Comparison of ENCODE assay signal across 18 cellular contexts in the genomic region with DNA sequence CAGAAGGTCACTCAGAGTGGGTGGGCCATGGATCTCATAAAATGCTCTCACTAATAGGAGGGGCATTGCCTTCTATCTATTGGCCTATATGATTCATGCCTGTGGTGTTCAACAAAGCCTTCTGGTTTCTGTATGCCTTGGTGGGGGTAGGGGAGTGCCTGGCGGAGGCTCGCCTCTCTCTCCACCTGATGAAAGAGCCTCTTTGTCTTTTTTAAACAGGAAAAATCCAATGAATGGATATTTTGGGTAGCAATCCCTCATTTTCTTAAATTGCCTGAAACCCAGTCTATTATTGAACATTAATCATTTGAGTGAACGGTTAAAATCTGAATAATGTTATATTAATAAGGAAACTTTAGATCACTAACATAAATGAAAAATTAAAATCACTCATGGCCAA.
DNase-seq lines count a peak whose midpoint lies in the region; TF ChIP-seq lines count a peak whose summit lies in the region.
"Had no signal": no experiment of that assay in that cellular context is flagged by ENCODE, and none has a peak within 500 bp of the region (broad histone marks: within the 10 kb centered on the region; RNA-seq: fewer than 3 reads in every experiment).

No MANE protein-coding gene starts in this region.

- H3K36me3 ChIP-seq in smooth muscle cell (ENCODE audit: low read depth) = no peaks in the 10 kb centered on the region
- H3K36me3 ChIP-seq: ascending aorta, gastroesophageal sphincter had no signal

- peak overlapping the region; percentile 66 for H3K4me2 ChIP-seq in smooth muscle cell

- H3K9me3 ChIP-seq in smooth muscle cell (replicated peaks; ENCODE audit: low read depth) = no peaks in the 10 kb centered on the region
- H3K9me3 ChIP-seq: ascending aorta, gastroesophageal sphincter had no signal

- DNase-seq in HT-29 (ENCODE audit: low spot score) (peak; percentile 66), SW480 (ENCODE audit: low spot score) (peak; percentile 92), iPS-NIHi7 (ENCODE audit: extremely low spot score) (peak; percentile 26), smooth muscle cell (lab: John Stamatoyannopoulos, UW; ENCODE audit: unreplicated experiment) (no peak), retina (no peak)
- DNase-seq in stimulated activated CD4-positive, alpha-beta T cell treated with anti-CD3 and anti-CD28 coated beads, Interleukin-4, amount 100 ng/mL, for 1 hour = no peak
- DNase-seq in activated naive CD4-positive, alpha-beta T cell (lab: John Stamatoyannopoulos, UW) = no peak
- DNase-seq: activated CD4-positive, alpha-beta T cell treated with anti-CD3 and anti-CD28 coated beads, Interleukin-2, amount 10 ng/mL, durations not matched to agents 24 days and 14 days; activated CD8-positive, alpha-beta memory T cell treated with anti-CD3 and anti-CD28 coated beads, Interleukin-2, amount 10 ng/mL, durations not matched to agents 7 days and 5 days; cerebellar nuclear complex; effector CD8-positive, alpha-beta T cell; HCEC 1CT; NCI-H1417; NCI-H524; T-helper 17 cell had no signal

- H3K4me1 ChIP-seq in smooth muscle cell (ENCODE audit: low read depth) = peaks cover 24% of the 10 kb centered on the region
- H3K4me1 ChIP-seq: ascending aorta, parathyroid adenoma had no signal

- no peak overlapping the region for H3K4me3 ChIP-seq in smooth muscle cell
- H3K4me3 ChIP-seq: ascending aorta, gastroesophageal sphincter had no signal

- TF ChIP-seq CTCF in smooth muscle cell (IDR thresholded peaks at IDR 0.05; ENCODE audit: borderline replicate concordance, insufficient read depth, poor library complexity, severe bottlenecking) = no peak

- no peak overlapping the region for H2AFZ ChIP-seq in smooth muscle cell (ENCODE audit: low read depth)
- H2AFZ ChIP-seq: parathyroid adenoma had no signal

- no peaks in the 10 kb centered on the region for H3K27me3 ChIP-seq in smooth muscle cell (ENCODE audit: low read depth)
- H3K27me3 ChIP-seq: ascending aorta, gastroesophageal sphincter had no signal

- no peaks in the 10 kb centered on the region for H3F3A ChIP-seq in smooth muscle cell (ENCODE audit: low read depth)

- no peaks in the 10 kb centered on the region for H4K20me1 ChIP-seq in smooth muscle cell (ENCODE audit: low read depth)

- H3K9ac ChIP-seq in smooth muscle cell (ENCODE audit: low read depth) = peak overlapping the region; percentile 31
- H3K9ac ChIP-seq: parathyroid adenoma had no signal

- peak overlapping the region; percentile 24 for H3K27ac ChIP-seq in smooth muscle cell (ENCODE audit: low read depth)
- H3K27ac ChIP-seq: ascending aorta, gastroesophageal sphincter, parathyroid adenoma had no signal

- no peaks in the 10 kb centered on the region for H3K79me2 ChIP-seq in smooth muscle cell (ENCODE audit: low read depth)
- H3K79me2 ChIP-seq: parathyroid adenoma had no signal

- 29% methylated on average over 3 of the region's 3 CpGs for WGBS in smooth muscle cell (ENCODE audit: low lambda C conversion rate)

Comparison
In these comparisons a context has a peak if more than half of its experiments do, and no peak if none do; other contexts are left out.
1. DNase-seq: peak in HT-29 (single experiment), SW480 (single experiment) and iPS-NIHi7 (single experiment); none in smooth muscle cell (single experiment), stimulated activated CD4-positive, alpha-beta T cell treated with anti-CD3 and anti-CD28 coated beads, Interleukin-4, amount 100 ng/mL, for 1 hour (single experiment), activated naive CD4-positive, alpha-beta T cell (0 of 4) and retina (single experiment).